Comparison of ENCODE assay signal across 8 cellular contexts in the genomic region with DNA sequence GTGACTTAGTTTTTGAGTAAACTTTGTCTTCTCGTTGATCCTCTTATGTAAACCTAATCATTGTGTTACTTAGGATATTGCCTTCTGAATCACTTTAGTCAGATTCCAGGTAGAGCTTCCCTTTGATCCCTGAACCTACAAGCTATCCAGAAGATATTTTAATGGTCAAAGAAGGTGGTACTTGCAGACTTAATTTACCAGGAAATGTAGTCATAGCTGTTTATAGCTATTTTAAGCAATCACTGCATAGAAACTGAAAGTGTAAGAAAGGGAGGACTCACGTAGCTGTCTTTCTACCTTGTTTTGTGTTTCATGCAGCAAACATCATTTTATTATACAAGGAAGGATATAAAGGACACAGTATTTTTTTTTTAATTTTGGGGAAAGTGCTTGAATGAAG.
DNase-seq lines count a peak whose midpoint lies in the region; ATAC-seq and TF ChIP-seq lines count a peak whose summit lies in the region.

No MANE protein-coding gene starts in this region.

- H3K27me3 Mint-ChIP-seq in immature natural killer cell (ENCODE audit: low read depth in 3 of 3) = peaks cover 0 to 2% (median 1%) of the 10 kb centered on the region in 3 donors

- peak overlapping the region; percentile 90 for H2AFZ ChIP-seq in OCI-LY3 (ENCODE audit: low read depth, low read length)

- H3K27ac Mint-ChIP-seq in immature natural killer cell = peak overlapping the region; percentile 79 to 91 (median 85)

- ATAC-seq in GM18505 (IDR thresholded peaks at IDR 0.05; ENCODE audit: unreplicated experiment) (peak; percentile 84), GM21786 (IDR thresholded peaks at IDR 0.05; ENCODE audit: unreplicated experiment) (peak; percentile 94)

- H3K4me1 Mint-ChIP-seq in immature natural killer cell = peaks cover 18 to 19% of the 10 kb centered on the region in 2 donors

- H3K79me2 ChIP-seq in OCI-LY3 (ENCODE audit: low read length) = no peaks in the 10 kb centered on the region

- no peaks in the 10 kb centered on the region for H4K20me1 ChIP-seq in OCI-LY3 (ENCODE audit: insufficient read depth, low read length)

- in situ Hi-C loops in ACHN (cut with HindIII; ENCODE audit: low pct_ligation_motif_present, low pct_unique_long_range_greater_than_20kb, low sequenced_read_pairs) = no loop called here

- no peaks in the 10 kb centered on the region for H3K36me3 Mint-ChIP-seq in immature natural killer cell

- H3K4me3 Mint-ChIP-seq in immature natural killer cell = peak overlapping the region; percentile 79 to 91 (median 82)

- no peaks in the 10 kb centered on the region for H3K27me3 ChIP-seq in OCI-LY3 (ENCODE audit: low read depth, low read length)

- peak overlapping the region; percentile 86 for H3K4me2 ChIP-seq in OCI-LY3 (ENCODE audit: low read length)

- peak; percentile 17 to 24 (median 18) for DNase-seq in immature natural killer cell
- DNase-seq in NCI-H774 (lab: John Stamatoyannopoulos, UW) = no peak
- no peak for DNase-seq in posterior vena cava (ENCODE audit: low spot score)
- no peak for DNase-seq in caudate nucleus (lab: John Stamatoyannopoulos, UW)
- DNase-seq in ACHN = no peak

- H3K4me3 ChIP-seq in OCI-LY3 (ENCODE audit: low read length) = peak overlapping the region; percentile 68

- H3K4me1 ChIP-seq in OCI-LY3 (ENCODE audit: low read length) = peaks cover 15% of the 10 kb centered on the region

- H3K9ac ChIP-seq in OCI-LY3 (ENCODE audit: low read length) = peak overlapping the region; percentile 44

- H3K9me3 ChIP-seq in OCI-LY3 (ENCODE audit: insufficient read depth, low read length) = no peaks in the 10 kb centered on the region

- TF ChIP-seq CTCF in OCI-LY3 (IDR thresholded peaks at IDR 0.05; ENCODE audit: low read depth, low read length) = no peak

- H3K27ac ChIP-seq in OCI-LY3 (ENCODE audit: low read length) = peak overlapping the region; percentile 15
- no peak overlapping the region for H3K27ac ChIP-seq in caudate nucleus (ENCODE audit: low read depth, low read length)

- TF ChIP-seq POLR2A in GM18505 (IDR thresholded peaks at IDR 0.05; ENCODE audit: borderline replicate concordance, extremely low read depth, insufficient read depth, insufficient read length) = peak; percentile 39

- H3K9me3 Mint-ChIP-seq in immature natural killer cell = no peaks in the 10 kb centered on the region

- intact Hi-C loops in posterior vena cava (cut with DNase I) = no loop called here

- no peaks in the 10 kb centered on the region for H3K36me3 ChIP-seq in OCI-LY3 (replicated peaks; ENCODE audit: low read depth, low read length)

Comparison
In these comparisons a context has a peak if more than half of its experiments do, and no peak if none do; other contexts are left out.
1. DNase-seq: peak in immature natural killer cell (3 of 3); none in NCI-H774 (single experiment), posterior vena cava (single experiment), caudate nucleus (0 of 61) and ACHN (single experiment).